8 cellular contexts compared by ENCODE assay signal in the genomic region with DNA sequence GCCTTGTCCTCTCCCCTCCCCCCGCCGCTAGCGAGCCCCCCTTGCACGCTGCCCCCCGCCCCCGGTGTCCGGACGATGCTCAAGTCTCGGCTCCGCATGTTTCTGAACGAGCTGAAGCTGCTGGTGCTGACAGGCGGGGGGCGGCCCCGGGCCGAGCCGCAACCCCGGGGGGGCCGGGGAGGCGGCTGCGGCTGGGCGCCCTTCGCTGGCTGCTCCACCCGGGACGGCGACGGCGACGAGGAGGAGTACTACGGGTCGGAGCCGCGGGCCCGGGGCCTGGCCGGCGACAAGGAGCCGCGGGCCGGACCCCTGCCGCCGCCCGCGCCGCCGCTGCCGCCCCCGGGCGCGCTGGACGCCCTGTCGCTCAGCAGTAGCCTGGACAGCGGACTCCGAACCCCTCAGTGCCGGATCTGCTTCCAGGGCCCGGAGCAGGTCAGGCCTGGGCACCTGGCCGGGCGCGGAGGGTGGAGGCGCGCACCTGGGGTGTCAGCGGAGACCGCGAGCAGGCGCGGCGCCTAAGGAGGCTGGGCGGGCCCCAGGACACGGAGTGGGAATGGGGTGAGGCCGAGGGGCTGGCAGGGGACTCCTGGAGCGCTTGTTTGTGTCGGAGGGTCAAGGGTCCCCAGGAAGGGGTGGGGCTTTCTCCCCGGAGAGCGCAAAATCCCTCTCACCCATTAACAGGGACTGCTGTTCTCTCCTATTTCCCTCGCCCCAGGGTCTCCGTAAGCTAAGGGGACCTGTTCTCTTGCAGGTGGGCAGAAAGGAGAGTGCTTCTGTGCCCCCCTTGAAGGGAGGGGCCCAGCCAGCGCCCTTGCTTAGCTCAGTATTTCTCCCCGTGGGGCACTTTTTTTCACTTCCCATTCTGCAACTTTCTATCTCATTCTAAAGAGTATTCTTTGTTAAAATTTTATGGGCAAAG. TPM values are rescaled to one million over a fixed set of nuclear protein-coding genes. Genes with fewer than 3 reads are reported as not detected.
DNase-seq lines count a peak whose midpoint lies in the region; ATAC-seq, FAIRE-seq and TF ChIP-seq lines count a peak whose summit lies in the region.

No MANE protein-coding gene starts in this region.

- H3K4me1 ChIP-seq in SJCRH30 = peaks cover 24% of the 10 kb centered on the region
- H3K4me1 ChIP-seq in tibial nerve = peaks cover 0 to 45% (median 20%) of the 10 kb centered on the region in 4 donors

- intact Hi-C loops in lower leg skin (cut with DNase I; ENCODE audit: low total_unique reads) = no loop called here

- ATAC-seq in HG03571 (IDR thresholded peaks at IDR 0.05; ENCODE audit: unreplicated experiment) = no peak

- H3K27me3 ChIP-seq in SJCRH30 (peaks cover 7% of the 10 kb centered on the region), bronchial epithelial cell (ENCODE audit: control insufficient read depth, insufficient read depth, low read length) (no peaks in the 10 kb centered on the region), tibial nerve (no peaks in the 10 kb centered on the region)

- DNase-seq in NCI-H1417 (lab: John Stamatoyannopoulos, UW) (peak in 2 of 3 experiments; percentile 59 to 63), NCI-H1417 treated with DMSO at 0.1 percent for 48 hours (lab: John Stamatoyannopoulos, UW) (no peak), SJCRH30 (peak; percentile 91 to 92), bronchial epithelial cell (ENCODE audit: low read depth) (no peak), lower leg skin (ENCODE audit: low spot score in 2 of 2) (no peak), tibial nerve (ENCODE audit: low spot score in 2 of 2) (no peak), cerebellar nuclear complex (lab: John Stamatoyannopoulos, UW) (no peak)

- no peak for TF ChIP-seq EP300 in tibial nerve (IDR thresholded peaks at IDR 0.05)

- 2 to 15% methylated on average over 8 to 38 of the region's 76 CpGs for WGBS in lower leg skin, 2 donors
- 3 to 16% methylated on average over 4 to 52 of the region's 76 CpGs for WGBS in tibial nerve, 2 donors

- no peaks in the 10 kb centered on the region for H3K9me3 ChIP-seq in SJCRH30 (replicated peaks)
- no peaks in the 10 kb centered on the region for H3K9me3 ChIP-seq in tibial nerve

- no peak for FAIRE-seq in bronchial epithelial cell (lab: Jason Lieb, UNC)

- no peak for TF ChIP-seq POLR2A in lower leg skin (IDR thresholded peaks at IDR 0.05)
- TF ChIP-seq POLR2A in tibial nerve (IDR thresholded peaks at IDR 0.05) = no peak

- no peak overlapping the region for H3K27ac ChIP-seq in SJCRH30
- H3K27ac ChIP-seq in tibial nerve = peak overlapping the region; percentile 37 to 86 (median 70)

- H3K36me3 ChIP-seq in SJCRH30 = peaks cover 15% of the 10 kb centered on the region
- peaks cover 4% of the 10 kb centered on the region for H3K36me3 ChIP-seq in bronchial epithelial cell (ENCODE audit: control insufficient read depth, insufficient read depth, low read length)
- peaks cover 0 to 30% (median 6%) of the 10 kb centered on the region in 3 donors for H3K36me3 ChIP-seq in tibial nerve

- TF ChIP-seq CTCF in bronchial epithelial cell (IDR thresholded peaks at IDR 0.05; ENCODE audit: insufficient read depth, low read length, severe bottlenecking) = no peak
- no peak for TF ChIP-seq CTCF in lower leg skin (IDR thresholded peaks at IDR 0.05)
- TF ChIP-seq CTCF in tibial nerve (IDR thresholded peaks at IDR 0.05) = no peak

- H3K4me3 ChIP-seq in SJCRH30 (peak overlapping the region; percentile 60), bronchial epithelial cell (ENCODE audit: low read depth, low read length) (peak overlapping the region; percentile 45), lower leg skin (ENCODE audit: low read depth, poor library complexity, severe bottlenecking) (peak overlapping the region; percentile 45), tibial nerve (peak overlapping the region; percentile 57 to 90 (median 70))

RNA-seq across cellular contexts. Expression of a gene that starts 0.8 kb away (rescaled TPM):
- total RNA-seq in SJCRH30 (2014; rRNA removed; shearing (Covaris generic)) = 136 and 147 TPM in 2 replicates
- total RNA-seq in bronchial epithelial cell = 6.3 and 8.1 TPM in 2 replicates
- total RNA-seq in lower leg skin = 10 to 100 TPM; 10.6 to 16.6 (median 12.8) TPM
- total RNA-seq in tibial nerve = 10 to 100 TPM in 2 of 4 donors, 1 to 10 TPM in 2; 4.2 to 19.8 (median 10.4) TPM

RNA-seq across cellular contexts. Expression of a gene that starts 3.6 kb away (rescaled TPM):
- 5,376 and 5,685 TPM in 2 replicates for total RNA-seq in SJCRH30 (2014; rRNA removed; shearing (Covaris generic))
- total RNA-seq in bronchial epithelial cell (61.3 and 113 TPM in 2 replicates), lower leg skin (10 to 100 TPM; 38.5 to 77.4 (median 54.6) TPM), tibial nerve (100 to 1,000 TPM in 2 of 4 donors, 10 to 100 TPM in 2; 79.1 to 156 (median 99.0) TPM)

RNA-seq across cellular contexts. Expression of a gene that starts 10.9 kb away (rescaled TPM):
- 292 and 318 TPM in 2 replicates for total RNA-seq in SJCRH30 (2014; rRNA removed; shearing (Covaris generic))
- 100 and 109 TPM in 2 replicates for total RNA-seq in bronchial epithelial cell
- total RNA-seq in lower leg skin = 10 to 100 TPM; 44.9 to 76.4 (median 54.7) TPM
- total RNA-seq in tibial nerve = 100 to 1,000 TPM in 1 of 4 donors, 10 to 100 TPM in 3; 47.1 to 115 (median 80.1) TPM

RNA-seq across cellular contexts. Expression of a gene that starts 11.2 kb away (rescaled TPM):
- total RNA-seq in SJCRH30 (2014; rRNA removed; shearing (Covaris generic)) = 72.6 and 97.4 TPM in 2 replicates
- total RNA-seq in bronchial epithelial cell (0.77 and 3.9 TPM in 2 replicates), lower leg skin (1 to 10 TPM in 3 of 4 donors, under 1 TPM in 1; 0.72 to 6.4 (median 1.7) TPM), tibial nerve (1 to 10 TPM in 1 of 4 donors, not detected in 3; 3.0 TPM)

RNA-seq across cellular contexts. Expression of a gene that starts 16.2 kb away (rescaled TPM):
- total RNA-seq in SJCRH30 (2014; rRNA removed; shearing (Covaris generic)) = 316 and 341 TPM in 2 replicates
- total RNA-seq in bronchial epithelial cell (2.8 and 5.8 TPM in 2 replicates), lower leg skin (10 to 100 TPM in 3 of 4 donors, 1 to 10 TPM in 1; 5.9 to 13.5 (median 11.0) TPM), tibial nerve (10 to 100 TPM in 2 of 4 donors, 1 to 10 TPM in 2; 6.5 to 17.7 (median 10.1) TPM)

Comparison
In these comparisons a context has a peak if more than half of its experiments do, and no peak if none do; other contexts are left out.
1. DNase-seq: peak in NCI-H1417 (2 of 3) and SJCRH30 (2 of 2); none in NCI-H1417 treated with DMSO at 0.1 percent for 48 hours (single experiment), bronchial epithelial cell (single experiment), lower leg skin (0 of 2), tibial nerve (0 of 2) and cerebellar nuclear complex (0 of 2).
2. RNA of a gene that starts 3.6 kb away (total RNA-seq): 5,376 to 5,685 TPM in SJCRH30; 61.3 to 113 TPM in bronchial epithelial cell, 79.1 to 156 TPM in tibial nerve and 38.5 to 77.4 TPM in lower leg skin; every median in the first group is over 10 times any median in the second.
3. Peak in every context shown above with its lines, with median percentiles within 50 percentile points of each other: H3K4me3 ChIP-seq.